20 cellular contexts compared by ENCODE assay signal in genomic region chr3:24100694-24101402, GRCh38.
DNase-seq lines count a peak whose midpoint lies in the region; ATAC-seq and TF ChIP-seq lines count a peak whose summit lies in the region.
"Had no signal": no experiment of that assay in that cellular context is flagged by ENCODE, and none has a peak within 500 bp of the region (broad histone marks: within the 10 kb centered on the region; RNA-seq: fewer than 3 reads in every experiment).

No MANE protein-coding gene starts in this region.

- H3K4me3 Mint-ChIP-seq in natural killer cell treated with Interleukin-12 subunit alpha and Interleukin-12 subunit beta and Interleukin-15 and Interleukin-18, amount 100 ng/mL, for 72 hours, result peak overlapping the region; percentile 42
- H3K4me3 Mint-ChIP-seq in natural killer cell, result no peak overlapping the region
- H3K4me3 Mint-ChIP-seq: CD4-positive, CD25-positive, alpha-beta regulatory T cell; mesothelial cell of epicardium; neural crest cell had no signal

- H3K9me3 ChIP-seq in upper lobe of right lung, result no peaks in the 10 kb centered on the region
- H3K9me3 ChIP-seq: thyroid gland had no signal

- no peak for DNase-seq in natural killer cell treated with Interleukin-12 subunit alpha and Interleukin-12 subunit beta and Interleukin-15 and Interleukin-18, amount 100 ng/mL, for 72 hours (ENCODE audit: low spot score)
- DNase-seq in natural killer cell (no peak), fibroblast of gingiva (ENCODE audit: low read depth) (peak; percentile 64), kidney tubule cell (ENCODE audit: low spot score) (peak; percentile 73), upper lobe of right lung (no peak)
- DNase-seq in stimulated activated CD4-positive, alpha-beta T cell treated with anti-CD3 and anti-CD28 coated beads, Interleukin-4, amount 100 ng/mL, for 24 hours, result no peak
- DNase-seq: activated CD4-positive, alpha-beta T cell treated with anti-CD3 and anti-CD28 coated beads, Interleukin-2, amount 50 U/mL, for 4 hours; activated naive CD4-positive, alpha-beta T cell; CD4-positive, CD25-positive, alpha-beta regulatory T cell; central memory CD4-positive, alpha-beta T cell; KBM-7; NCI-H524; stimulated activated CD4-positive, alpha-beta T cell treated with anti-CD3 and anti-CD28 coated beads, Interleukin-12 subunit alpha, Interleukin-12 subunit beta, amount 100 ng/mL, for 4 hours; T-helper 1 cell; thyroid gland had no signal

- H3K4me1 Mint-ChIP-seq in natural killer cell treated with Interleukin-12 subunit alpha and Interleukin-12 subunit beta and Interleukin-15 and Interleukin-18, amount 100 ng/mL, for 72 hours (ENCODE audit: low read depth in 2 of 2), result peaks cover 0 to 5% of the 10 kb centered on the region in 2 donors
- no peaks in the 10 kb centered on the region for H3K4me1 Mint-ChIP-seq in natural killer cell
- H3K4me1 Mint-ChIP-seq: CD4-positive, CD25-positive, alpha-beta regulatory T cell had no signal

- intact Hi-C loops in natural killer cell (cut with micrococcal nuclease), result no loop called here
- intact Hi-C loops in upper lobe of right lung (cut with DNase I), result no loop called here

- H3K27me3 Mint-ChIP-seq in natural killer cell treated with Interleukin-12 subunit alpha and Interleukin-12 subunit beta and Interleukin-15 and Interleukin-18, amount 100 ng/mL, for 72 hours, result peaks cover 0 to 4% of the 10 kb centered on the region in 2 donors
- H3K27me3 Mint-ChIP-seq in natural killer cell (ENCODE audit: low read depth in 2 of 2), result no peaks in the 10 kb centered on the region
- H3K27me3 Mint-ChIP-seq: CD4-positive, CD25-positive, alpha-beta regulatory T cell had no signal

- H3K4me3 ChIP-seq in upper lobe of right lung, result no peak overlapping the region
- H3K4me3 ChIP-seq: thyroid gland had no signal

- peak overlapping the region; percentile 22 to 73 for H3K27ac Mint-ChIP-seq in natural killer cell treated with Interleukin-12 subunit alpha and Interleukin-12 subunit beta and Interleukin-15 and Interleukin-18, amount 100 ng/mL, for 72 hours
- H3K27ac Mint-ChIP-seq in natural killer cell, result no peak overlapping the region
- H3K27ac Mint-ChIP-seq: CD4-positive, CD25-positive, alpha-beta regulatory T cell; mesothelial cell of epicardium had no signal

- H3K36me3 Mint-ChIP-seq in natural killer cell treated with Interleukin-12 subunit alpha and Interleukin-12 subunit beta and Interleukin-15 and Interleukin-18, amount 100 ng/mL, for 72 hours, result no peaks in the 10 kb centered on the region
- H3K36me3 Mint-ChIP-seq in natural killer cell, result no peaks in the 10 kb centered on the region
- H3K36me3 Mint-ChIP-seq: CD4-positive, CD25-positive, alpha-beta regulatory T cell; mesothelial cell of epicardium had no signal

- H3K27ac ChIP-seq in upper lobe of right lung, result peak overlapping the region; percentile 36
- H3K27ac ChIP-seq: HL-60, thyroid gland had no signal

- no peaks in the 10 kb centered on the region for H3K9me3 Mint-ChIP-seq in natural killer cell treated with Interleukin-12 subunit alpha and Interleukin-12 subunit beta and Interleukin-15 and Interleukin-18, amount 100 ng/mL, for 72 hours
- peaks cover 0 to 2% of the 10 kb centered on the region in 2 donors for H3K9me3 Mint-ChIP-seq in natural killer cell
- H3K9me3 Mint-ChIP-seq: mesothelial cell of epicardium had no signal

- no peaks in the 10 kb centered on the region for H3K36me3 ChIP-seq in upper lobe of right lung
- H3K36me3 ChIP-seq: thyroid gland had no signal

- no peaks in the 10 kb centered on the region for H3K4me1 ChIP-seq in upper lobe of right lung
- H3K4me1 ChIP-seq: thyroid gland had no signal

- ATAC-seq in natural killer cell treated with Interleukin-12 subunit alpha and Interleukin-12 subunit beta and Interleukin-15 and Interleukin-18, amount 100 ng/mL, for 72 hours, result peak in 1 of 2 donors; percentile 17
- ATAC-seq in natural killer cell (no peak), upper lobe of right lung (no peak), GM21717 (IDR thresholded peaks at IDR 0.05; ENCODE audit: unreplicated experiment) (no peak)
- ATAC-seq in activated CD4-positive, CD25-positive, alpha-beta regulatory T cell treated with anti-CD3 and anti-CD28 coated beads, Interleukin-2, amount 50 U/mL, for 24 hours, result no peak

- H3K27me3 ChIP-seq in upper lobe of right lung, result no peaks in the 10 kb centered on the region
- H3K27me3 ChIP-seq: thyroid gland had no signal

- no peak for TF ChIP-seq CTCF in natural killer cell (IDR thresholded peaks at IDR 0.05)
- no peak for TF ChIP-seq CTCF in upper lobe of right lung (IDR thresholded peaks at IDR 0.05)

Comparison
In these comparisons a context has a peak if more than half of its experiments do, and no peak if none do; other contexts are left out.
1. H3K27ac Mint-ChIP-seq: peak in natural killer cell treated with Interleukin-12 subunit alpha and Interleukin-12 subunit beta and Interleukin-15 and Interleukin-18, amount 100 ng/mL, for 72 hours (2 of 2); none in natural killer cell (0 of 2).
2. DNase-seq: peak in fibroblast of gingiva (single experiment) and kidney tubule cell (single experiment); none in natural killer cell treated with Interleukin-12 subunit alpha and Interleukin-12 subunit beta and Interleukin-15 and Interleukin-18, amount 100 ng/mL, for 72 hours (single experiment), natural killer cell (single experiment), upper lobe of right lung (single experiment) and stimulated activated CD4-positive, alpha-beta T cell treated with anti-CD3 and anti-CD28 coated beads, Interleukin-4, amount 100 ng/mL, for 24 hours (single experiment).